8 cellular contexts compared by ENCODE assay signal in the genomic region with DNA sequence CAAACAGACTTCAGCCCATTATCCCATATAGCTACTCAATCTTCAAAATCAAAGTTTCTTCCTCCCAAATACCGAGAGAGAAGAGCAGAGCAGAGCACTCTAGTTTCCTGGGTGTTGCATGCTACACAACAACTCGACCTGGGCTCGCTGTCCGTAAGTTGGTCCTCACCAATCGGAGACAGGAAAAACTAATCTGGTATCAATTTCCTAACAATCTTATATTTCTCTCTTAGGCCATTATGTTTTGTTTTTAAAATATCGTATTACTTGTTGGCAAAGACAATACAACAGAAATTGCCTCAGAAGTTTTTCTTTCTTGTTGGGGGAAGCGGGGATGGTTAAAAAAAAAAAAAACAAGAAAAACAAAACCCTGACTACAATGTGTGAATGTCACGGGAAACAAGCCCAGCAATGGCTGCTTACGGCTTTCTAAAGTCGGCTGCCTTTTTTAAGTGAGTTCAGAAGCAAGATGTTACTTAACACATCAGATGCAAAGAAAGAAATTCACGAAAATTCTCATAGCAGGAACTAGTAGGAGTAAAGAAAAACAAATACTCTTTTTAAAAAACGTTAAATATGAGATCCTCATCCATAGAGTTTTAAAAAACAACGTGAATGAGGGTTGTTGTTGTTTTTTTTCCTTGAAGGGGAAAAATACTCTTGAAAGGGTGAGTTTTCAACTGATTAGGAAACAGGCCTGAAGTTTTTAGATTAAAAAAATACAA. TPM values are rescaled to one million over a fixed set of nuclear protein-coding genes. Genes with fewer than 3 reads are reported as not detected.
DNase-seq lines count a peak whose midpoint lies in the region; ATAC-seq and TF ChIP-seq lines count a peak whose summit lies in the region.

No MANE protein-coding gene starts in this region.

- intact Hi-C loops in activated CD4-positive, alpha-beta T cell treated with anti-CD3 and anti-CD28 coated beads for 36 hours (cut with DNase I, micrococcal nuclease), result loop anchor here (1.0 to 10.0 kb wide), 9 partner anchors 16 to 1850 kb away; a partner anchor contains a TSS
- intact Hi-C loops in body of pancreas (cut with DNase I), result no loop called here

- H3K9me3 Mint-ChIP-seq in activated CD4-positive, alpha-beta T cell treated with anti-CD3 and anti-CD28 coated beads for 36 hours (ENCODE audit: low read depth), result no peaks in the 10 kb centered on the region

- CTCF ChIA-PET in activated CD4-positive, alpha-beta T cell treated with anti-CD3 and anti-CD28 coated beads for 36 hours (lab: Charles Lee), result interaction anchor here (0.6 to 4.8 kb wide), 4 partner anchors 16 to 173 kb away, joined by 3 to 20 read pairs (median 4); no protein-coding TSS in a partner anchor

- 2 to 3% methylated on average over 13 of the region's 13 CpGs for WGBS in body of pancreas, 2 donors

- H3K4me1 ChIP-seq in body of pancreas, result peaks cover 55% of the 10 kb centered on the region

- peak overlapping the region; percentile 37 to 57 for H3K4me3 ChIP-seq in body of pancreas

- H3K9me3 ChIP-seq in body of pancreas, result no peaks in the 10 kb centered on the region

- no peak for TF ChIP-seq POLR2A in body of pancreas (IDR thresholded peaks at IDR 0.05)

- peak; percentile 30 for DNase-seq in activated CD4-positive, alpha-beta T cell treated with anti-CD3 and anti-CD28 coated beads for 36 hours
- no peak for DNase-seq in activated CD4-positive, alpha-beta T cell treated with anti-CD3 and anti-CD28 coated beads, Interleukin-2, amount 50 U/mL, for 1 hour
- peak; percentile 32 for DNase-seq in NCI-H1092 treated with DMSO at 0.1 percent for 48 hours (lab: John Stamatoyannopoulos, UW)
- peak in 1 of 4 donors; percentile 30 for DNase-seq in body of pancreas
- DNase-seq in superior temporal gyrus (ENCODE audit: extremely low spot score), result peak; percentile 81
- no peak for DNase-seq in COLO829 (ENCODE audit: low spot score)

- peak overlapping the region; percentile 0 to 88 (median 82) for H3K27ac ChIP-seq in body of pancreas
- peak overlapping the region; percentile 94 for H3K27ac ChIP-seq in layer of hippocampus (ENCODE audit: low read depth, low read length)

- no peaks in the 10 kb centered on the region for H3K27me3 Mint-ChIP-seq in activated CD4-positive, alpha-beta T cell treated with anti-CD3 and anti-CD28 coated beads for 36 hours

- POLR2A ChIA-PET in activated CD4-positive, alpha-beta T cell treated with anti-CD3 and anti-CD28 coated beads for 36 hours (lab: Charles Lee), result interaction anchor here (1.2 kb wide), 1 partner anchor 16 kb away, joined by 3 read pairs; no protein-coding TSS in a partner anchor

- no peak for ATAC-seq in activated CD4-positive, alpha-beta T cell treated with anti-CD3 and anti-CD28 coated beads for 36 hours
- ATAC-seq in body of pancreas, result no peak
- no peak for ATAC-seq in GM19324 (IDR thresholded peaks at IDR 0.05; ENCODE audit: low FRiP score, unreplicated experiment)

- peak overlapping the region; percentile 99 for H3K27ac Mint-ChIP-seq in activated CD4-positive, alpha-beta T cell treated with anti-CD3 and anti-CD28 coated beads for 36 hours

- H3K36me3 ChIP-seq in body of pancreas (replicated peaks in 1 of 2; ENCODE audit: insufficient read depth in 1 of 2, low read depth in 2 of 2), result no peaks in the 10 kb centered on the region

- H3K36me3 Mint-ChIP-seq in activated CD4-positive, alpha-beta T cell treated with anti-CD3 and anti-CD28 coated beads for 36 hours (ENCODE audit: low read depth), result peaks cover 20% of the 10 kb centered on the region

- no peak for TF ChIP-seq CTCF in body of pancreas (IDR thresholded peaks at IDR 0.05)

- H3K27me3 ChIP-seq in body of pancreas, result no peaks in the 10 kb centered on the region
- H3K27me3 ChIP-seq in layer of hippocampus (ENCODE audit: control insufficient read depth, insufficient read depth, low read length), result no peaks in the 10 kb centered on the region

- H3K4me3 Mint-ChIP-seq in activated CD4-positive, alpha-beta T cell treated with anti-CD3 and anti-CD28 coated beads for 36 hours, result peak overlapping the region; percentile 99

- peaks cover 49% of the 10 kb centered on the region for H3K4me1 Mint-ChIP-seq in activated CD4-positive, alpha-beta T cell treated with anti-CD3 and anti-CD28 coated beads for 36 hours

RNA-seq across cellular contexts. Expression of a gene that starts 1.9 kb away (rescaled TPM):
- total RNA-seq in activated CD4-positive, alpha-beta T cell treated with anti-CD3 and anti-CD28 coated beads for 36 hours, result 10 to 100 TPM; 24.4 to 24.9 TPM
- 10 to 100 TPM; 66.4 to 91.0 TPM for total RNA-seq in body of pancreas

Comparison
In these comparisons a context has a peak if more than half of its experiments do, and no peak if none do; other contexts are left out.
1. DNase-seq: peak in activated CD4-positive, alpha-beta T cell treated with anti-CD3 and anti-CD28 coated beads for 36 hours (single experiment), NCI-H1092 treated with DMSO at 0.1 percent for 48 hours (single experiment) and superior temporal gyrus (single experiment); none in activated CD4-positive, alpha-beta T cell treated with anti-CD3 and anti-CD28 coated beads, Interleukin-2, amount 50 U/mL, for 1 hour (single experiment) and COLO829 (single experiment).